Comparison of ENCODE assay signal across 27 cellular contexts in genomic region chr3:127491909-127492308, GRCh38.
"Had no signal": no experiment of that assay in that cellular context is flagged by ENCODE, and none has a peak within 500 bp of the region (broad histone marks: within the 10 kb centered on the region; RNA-seq: fewer than 3 reads in every experiment).

No MANE protein-coding gene starts in this region.

- ATAC-seq: esophagus mucosa; foreskin keratinocyte; gastroesophageal sphincter; left colon; mucosa of descending colon; naive thymus-derived CD4-positive, alpha-beta T cell; stimulated activated memory B cell treated with anti-CD40 and anti-IgM and Interleukin-4, amounts not matched to agents 10 μg/mL and 1 μg/mL and 100 μg/mL, for 72 hours; stimulated activated naive CD8-positive, alpha-beta T cell treated with anti-CD3 and anti-CD28 coated beads, Interleukin-15, Interleukin-2, amounts not matched to agents 100 U/mL and 50 U/mL, for 24 hours had no signal

- H3K36me3 ChIP-seq: gastroesophageal sphincter, ovary, sigmoid colon, tibial artery had no signal

- H3K27me3 ChIP-seq: ovary, testis had no signal

- H3K9me3 ChIP-seq: gastroesophageal sphincter, mucosa of descending colon, ovary, sigmoid colon, testis, tibial artery had no signal

- H3K4me3 ChIP-seq: dorsolateral prefrontal cortex, gastroesophageal sphincter, mucosa of descending colon, ovary, sigmoid colon, testis, tibial artery had no signal

- H3K4me1 ChIP-seq: foreskin keratinocyte, gastroesophageal sphincter, sigmoid colon, testis, tibial artery had no signal

- H3K27ac ChIP-seq: dorsolateral prefrontal cortex, foreskin keratinocyte, gastroesophageal sphincter, ovary, sigmoid colon, testis, tibial artery had no signal

- DNase-seq: central memory CD4-positive, alpha-beta T cell; dorsolateral prefrontal cortex; effector CD4-positive, alpha-beta T cell; glutamatergic neuron; hypothalamus; immature natural killer cell; islet precursor cell; kidney glomerular epithelial cell; left colon; mesenchymal stem cell; mucosa of descending colon; nephron progenitor cell; nucleus accumbens; posterior cingulate gyrus; stimulated activated CD4-positive, alpha-beta T cell treated with anti-CD3 and anti-CD28 coated beads, Interleukin-2, amount 100 ng/mL, for 24 hours; stimulated activated CD4-positive, alpha-beta T cell treated with anti-CD3 and anti-CD28 coated beads, Interleukin-4, amount 100 ng/mL, for 4 hours; stimulated activated naive CD8-positive, alpha-beta T cell treated with anti-CD3 and anti-CD28 coated beads, Interleukin-15, Interleukin-2, amounts not matched to agents 100 U/mL and 50 U/mL, for 24 hours; substantia nigra; testis; tibial artery had no signal
